Comparison of ENCODE assay signal across 1 cellular context in the genomic region with DNA sequence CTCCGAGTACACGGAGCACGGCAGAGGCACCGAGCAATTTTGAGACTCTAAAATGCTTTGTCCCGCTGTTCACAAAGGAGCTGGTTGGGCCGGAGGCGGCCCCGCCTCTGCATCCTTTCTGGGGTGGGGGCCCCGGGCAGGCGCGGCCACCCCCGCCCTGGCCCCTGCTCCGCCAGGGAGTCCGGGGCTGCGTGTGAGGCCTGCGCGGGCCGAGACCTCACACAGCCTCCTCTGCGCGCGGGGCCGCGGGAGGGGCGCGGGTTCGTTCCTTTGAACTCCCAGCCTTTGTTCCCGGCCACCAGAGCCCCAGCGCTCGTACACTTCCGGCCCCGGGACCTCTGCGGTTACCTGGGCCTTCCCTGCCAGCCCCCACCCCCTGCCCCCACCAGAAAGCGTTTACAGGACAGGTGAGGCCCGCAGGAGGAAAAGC.
A peak's percentile ranks its signal among the peaks of the same experiment; 100 is the strongest.
TF ChIP-seq lines count a peak whose summit lies in the region.

No MANE protein-coding gene starts in this region.

TF ChIP-seq in HepG2, 621 proteins besides CTCF, POLR2A, EP300 and RAD21 (continued from another document and continues in another):
- TF ChIP-seq, protein P1, sequence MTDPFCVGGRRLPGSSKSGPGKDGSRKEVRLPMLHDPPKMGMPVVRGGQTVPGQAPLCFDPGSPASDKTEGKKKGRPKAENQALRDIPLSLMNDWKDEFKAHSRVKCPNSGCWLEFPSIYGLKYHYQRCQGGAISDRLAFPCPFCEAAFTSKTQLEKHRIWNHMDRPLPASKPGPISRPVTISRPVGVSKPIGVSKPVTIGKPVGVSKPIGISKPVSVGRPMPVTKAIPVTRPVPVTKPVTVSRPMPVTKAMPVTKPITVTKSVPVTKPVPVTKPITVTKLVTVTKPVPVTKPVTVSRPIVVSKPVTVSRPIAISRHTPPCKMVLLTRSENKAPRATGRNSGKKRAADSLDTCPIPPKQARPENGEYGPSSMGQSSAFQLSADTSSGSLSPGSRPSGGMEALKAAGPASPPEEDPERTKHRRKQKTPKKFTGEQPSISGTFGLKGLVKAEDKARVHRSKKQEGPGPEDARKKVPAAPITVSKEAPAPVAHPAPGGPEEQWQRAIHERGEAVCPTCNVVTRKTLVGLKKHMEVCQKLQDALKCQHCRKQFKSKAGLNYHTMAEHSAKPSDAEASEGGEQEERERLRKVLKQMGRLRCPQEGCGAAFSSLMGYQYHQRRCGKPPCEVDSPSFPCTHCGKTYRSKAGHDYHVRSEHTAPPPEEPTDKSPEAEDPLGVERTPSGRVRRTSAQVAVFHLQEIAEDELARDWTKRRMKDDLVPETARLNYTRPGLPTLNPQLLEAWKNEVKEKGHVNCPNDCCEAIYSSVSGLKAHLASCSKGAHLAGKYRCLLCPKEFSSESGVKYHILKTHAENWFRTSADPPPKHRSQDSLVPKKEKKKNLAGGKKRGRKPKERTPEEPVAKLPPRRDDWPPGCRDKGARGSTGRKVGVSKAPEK (CRISPR knock-in tag; IDR thresholded peaks at IDR 0.05; ENCODE audit: borderline replicate concordance) = no peak; the same call in 1 of the 2 replicates
- TF ChIP-seq, protein P2, sequence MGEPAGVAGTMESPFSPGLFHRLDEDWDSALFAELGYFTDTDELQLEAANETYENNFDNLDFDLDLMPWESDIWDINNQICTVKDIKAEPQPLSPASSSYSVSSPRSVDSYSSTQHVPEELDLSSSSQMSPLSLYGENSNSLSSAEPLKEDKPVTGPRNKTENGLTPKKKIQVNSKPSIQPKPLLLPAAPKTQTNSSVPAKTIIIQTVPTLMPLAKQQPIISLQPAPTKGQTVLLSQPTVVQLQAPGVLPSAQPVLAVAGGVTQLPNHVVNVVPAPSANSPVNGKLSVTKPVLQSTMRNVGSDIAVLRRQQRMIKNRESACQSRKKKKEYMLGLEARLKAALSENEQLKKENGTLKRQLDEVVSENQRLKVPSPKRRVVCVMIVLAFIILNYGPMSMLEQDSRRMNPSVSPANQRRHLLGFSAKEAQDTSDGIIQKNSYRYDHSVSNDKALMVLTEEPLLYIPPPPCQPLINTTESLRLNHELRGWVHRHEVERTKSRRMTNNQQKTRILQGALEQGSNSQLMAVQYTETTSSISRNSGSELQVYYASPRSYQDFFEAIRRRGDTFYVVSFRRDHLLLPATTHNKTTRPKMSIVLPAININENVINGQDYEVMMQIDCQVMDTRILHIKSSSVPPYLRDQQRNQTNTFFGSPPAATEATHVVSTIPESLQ (CRISPR knock-in tag; conservative IDR thresholded peaks at IDR 0.05) = no peak
- TF ChIP-seq DPF2 (CRISPR knock-in tag; IDR thresholded peaks at IDR 0.05; ENCODE audit: borderline replicate concordance, low read depth) (peak; percentile 44; the same call in 1 of the 2 replicates), EHMT2 (IDR thresholded peaks at IDR 0.05; ENCODE audit: borderline replicate concordance, low read depth, low read length) (no peak), KLF11 (CRISPR knock-in tag; IDR thresholded peaks at IDR 0.05) (no peak), ZNF350 (CRISPR knock-in tag; IDR thresholded peaks at IDR 0.05; ENCODE audit: borderline replicate concordance, low read depth) (no peak), KLF9 (CRISPR knock-in tag; IDR thresholded peaks at IDR 0.05; ENCODE audit: low read depth) (no peak), ZNF44 (CRISPR knock-in tag; IDR thresholded peaks at IDR 0.05) (no peak), ZNF564 (CRISPR knock-in tag; IDR thresholded peaks at IDR 0.05) (peak; percentile 67; the same call in 1 of the 2 replicates), SSRP1 (CRISPR knock-in tag; IDR thresholded peaks at IDR 0.05) (no peak), ZNF430 (CRISPR knock-in tag; IDR thresholded peaks at IDR 0.05) (no peak), TGIF2 (CRISPR knock-in tag; IDR thresholded peaks at IDR 0.05) (no peak), ZNF431 (CRISPR knock-in tag; IDR thresholded peaks at IDR 0.05; ENCODE audit: borderline replicate concordance, low read depth) (no peak; the same call in 1 of the 2 replicates), RCOR2 (CRISPR knock-in tag; IDR thresholded peaks at IDR 0.05) (no peak), ZSCAN29 (CRISPR knock-in tag; conservative IDR thresholded peaks at IDR 0.05) (no peak), SNAPC2 (CRISPR knock-in tag; IDR thresholded peaks at IDR 0.05) (no peak), ZNF883 (CRISPR knock-in tag; IDR thresholded peaks at IDR 0.05; ENCODE audit: not compliant biosample characterization) (no peak), REPIN1 (CRISPR knock-in tag; IDR thresholded peaks at IDR 0.05; ENCODE audit: borderline replicate concordance, low read depth) (no peak), ZNF75D (CRISPR knock-in tag; IDR thresholded peaks at IDR 0.05; ENCODE audit: borderline replicate concordance) (no peak), RELA (CRISPR knock-in tag; IDR thresholded peaks at IDR 0.05) (no peak), ZNF207 (IDR thresholded peaks at IDR 0.05; ENCODE audit: borderline replicate concordance) (no peak), HNRNPUL1 (IDR thresholded peaks at IDR 0.05; ENCODE audit: low read depth, low read length) (no peak), HNRNPLL (IDR thresholded peaks at IDR 0.05; ENCODE audit: low read depth, low read length, poor library complexity, severe bottlenecking) (no peak), ZNF615 (CRISPR knock-in tag; IDR thresholded peaks at IDR 0.05; ENCODE audit: borderline replicate concordance) (no peak), MATR3 (CRISPR knock-in tag; IDR thresholded peaks at IDR 0.05) (no peak), HNRNPL (IDR thresholded peaks at IDR 0.05; ENCODE audit: low read depth, low read length) (no peak), ZNF124 (CRISPR knock-in tag; IDR thresholded peaks at IDR 0.05) (no peak), ZSCAN25 (CRISPR knock-in tag; IDR thresholded peaks at IDR 0.05) (no peak), HNF4A (CRISPR knock-in tag; IDR thresholded peaks at IDR 0.05) (peak; percentile 71), MAFG (CRISPR knock-in tag; IDR thresholded peaks at IDR 0.05) (no peak), ZNF577 (CRISPR knock-in tag; IDR thresholded peaks at IDR 0.05; ENCODE audit: borderline replicate concordance, low read depth) (no peak), TCF7L2 (IDR thresholded peaks at IDR 0.05; ENCODE audit: low read depth, low read length) (peak; percentile 30; the same call in 1 of the 2 replicates), ZNF33A (CRISPR knock-in tag; IDR thresholded peaks at IDR 0.05; ENCODE audit: borderline replicate concordance) (no peak), ZNF629 (CRISPR knock-in tag; conservative IDR thresholded peaks at IDR 0.05) (no peak), MEIS1 (CRISPR knock-in tag; IDR thresholded peaks at IDR 0.05; ENCODE audit: borderline replicate concordance) (no peak), REXO4 (CRISPR knock-in tag; IDR thresholded peaks at IDR 0.05; ENCODE audit: borderline replicate concordance) (no peak), ZNF460 (CRISPR knock-in tag; IDR thresholded peaks at IDR 0.05; ENCODE audit: borderline replicate concordance) (no peak), ZNF180 (CRISPR knock-in tag; IDR thresholded peaks at IDR 0.05; ENCODE audit: borderline replicate concordance, low read depth) (no peak), ISL2 (CRISPR knock-in tag; IDR thresholded peaks at IDR 0.05) (peak; percentile 57; the same call in 1 of the 2 replicates), RXRB (CRISPR knock-in tag; IDR thresholded peaks at IDR 0.05; ENCODE audit: borderline replicate concordance) (peak; percentile 65; the same call in 1 of the 2 replicates), HHEX (CRISPR knock-in tag; IDR thresholded peaks at IDR 0.05) (no peak), RARA (CRISPR knock-in tag; IDR thresholded peaks at IDR 0.05) (peak; percentile 83)
- TF ChIP-seq, protein P3, sequence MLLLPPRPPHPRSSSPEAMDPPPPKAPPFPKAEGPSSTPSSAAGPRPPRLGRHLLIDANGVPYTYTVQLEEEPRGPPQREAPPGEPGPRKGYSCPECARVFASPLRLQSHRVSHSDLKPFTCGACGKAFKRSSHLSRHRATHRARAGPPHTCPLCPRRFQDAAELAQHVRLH (CRISPR knock-in tag; IDR thresholded peaks at IDR 0.05; ENCODE audit: borderline replicate concordance, low read depth) = peak; percentile 54; the same call in 1 of the 2 replicates
- TF ChIP-seq, protein P4, sequence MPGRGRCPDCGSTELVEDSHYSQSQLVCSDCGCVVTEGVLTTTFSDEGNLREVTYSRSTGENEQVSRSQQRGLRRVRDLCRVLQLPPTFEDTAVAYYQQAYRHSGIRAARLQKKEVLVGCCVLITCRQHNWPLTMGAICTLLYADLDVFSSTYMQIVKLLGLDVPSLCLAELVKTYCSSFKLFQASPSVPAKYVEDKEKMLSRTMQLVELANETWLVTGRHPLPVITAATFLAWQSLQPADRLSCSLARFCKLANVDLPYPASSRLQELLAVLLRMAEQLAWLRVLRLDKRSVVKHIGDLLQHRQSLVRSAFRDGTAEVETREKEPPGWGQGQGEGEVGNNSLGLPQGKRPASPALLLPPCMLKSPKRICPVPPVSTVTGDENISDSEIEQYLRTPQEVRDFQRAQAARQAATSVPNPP (CRISPR knock-in tag; IDR thresholded peaks at IDR 0.05) = no peak
- TF ChIP-seq, protein P5, sequence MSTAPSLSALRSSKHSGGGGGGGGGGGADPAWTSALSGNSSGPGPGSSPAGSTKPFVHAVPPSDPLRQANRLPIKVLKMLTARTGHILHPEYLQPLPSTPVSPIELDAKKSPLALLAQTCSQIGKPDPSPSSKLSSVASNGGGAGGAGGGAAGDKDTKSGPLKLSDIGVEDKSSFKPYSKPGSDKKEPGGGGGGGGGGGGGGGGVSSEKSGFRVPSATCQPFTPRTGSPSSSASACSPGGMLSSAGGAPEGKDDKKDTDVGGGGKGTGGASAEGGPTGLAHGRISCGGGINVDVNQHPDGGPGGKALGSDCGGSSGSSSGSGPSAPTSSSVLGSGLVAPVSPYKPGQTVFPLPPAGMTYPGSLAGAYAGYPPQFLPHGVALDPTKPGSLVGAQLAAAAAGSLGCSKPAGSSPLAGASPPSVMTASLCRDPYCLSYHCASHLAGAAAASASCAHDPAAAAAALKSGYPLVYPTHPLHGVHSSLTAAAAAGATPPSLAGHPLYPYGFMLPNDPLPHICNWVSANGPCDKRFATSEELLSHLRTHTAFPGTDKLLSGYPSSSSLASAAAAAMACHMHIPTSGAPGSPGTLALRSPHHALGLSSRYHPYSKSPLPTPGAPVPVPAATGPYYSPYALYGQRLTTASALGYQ (CRISPR knock-in tag; IDR thresholded peaks at IDR 0.05) = peak; percentile 76; the same call in 1 of the 2 replicates
- TF ChIP-seq, protein P6, sequence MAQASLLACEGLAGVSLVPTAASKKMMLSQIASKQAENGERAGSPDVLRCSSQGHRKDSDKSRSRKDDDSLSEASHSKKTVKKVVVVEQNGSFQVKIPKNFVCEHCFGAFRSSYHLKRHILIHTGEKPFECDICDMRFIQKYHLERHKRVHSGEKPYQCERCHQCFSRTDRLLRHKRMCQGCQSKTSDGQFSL (CRISPR knock-in tag; IDR thresholded peaks at IDR 0.05) = no peak
- TF ChIP-seq, protein P7, sequence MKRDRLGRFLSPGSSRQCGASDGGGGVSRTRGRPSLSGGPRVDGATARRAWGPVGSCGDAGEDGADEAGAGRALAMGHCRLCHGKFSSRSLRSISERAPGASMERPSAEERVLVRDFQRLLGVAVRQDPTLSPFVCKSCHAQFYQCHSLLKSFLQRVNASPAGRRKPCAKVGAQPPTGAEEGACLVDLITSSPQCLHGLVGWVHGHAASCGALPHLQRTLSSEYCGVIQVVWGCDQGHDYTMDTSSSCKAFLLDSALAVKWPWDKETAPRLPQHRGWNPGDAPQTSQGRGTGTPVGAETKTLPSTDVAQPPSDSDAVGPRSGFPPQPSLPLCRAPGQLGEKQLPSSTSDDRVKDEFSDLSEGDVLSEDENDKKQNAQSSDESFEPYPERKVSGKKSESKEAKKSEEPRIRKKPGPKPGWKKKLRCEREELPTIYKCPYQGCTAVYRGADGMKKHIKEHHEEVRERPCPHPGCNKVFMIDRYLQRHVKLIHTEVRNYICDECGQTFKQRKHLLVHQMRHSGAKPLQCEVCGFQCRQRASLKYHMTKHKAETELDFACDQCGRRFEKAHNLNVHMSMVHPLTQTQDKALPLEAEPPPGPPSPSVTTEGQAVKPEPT (CRISPR knock-in tag; IDR thresholded peaks at IDR 0.05; ENCODE audit: low read depth) = no peak
- TF ChIP-seq, protein P8, sequence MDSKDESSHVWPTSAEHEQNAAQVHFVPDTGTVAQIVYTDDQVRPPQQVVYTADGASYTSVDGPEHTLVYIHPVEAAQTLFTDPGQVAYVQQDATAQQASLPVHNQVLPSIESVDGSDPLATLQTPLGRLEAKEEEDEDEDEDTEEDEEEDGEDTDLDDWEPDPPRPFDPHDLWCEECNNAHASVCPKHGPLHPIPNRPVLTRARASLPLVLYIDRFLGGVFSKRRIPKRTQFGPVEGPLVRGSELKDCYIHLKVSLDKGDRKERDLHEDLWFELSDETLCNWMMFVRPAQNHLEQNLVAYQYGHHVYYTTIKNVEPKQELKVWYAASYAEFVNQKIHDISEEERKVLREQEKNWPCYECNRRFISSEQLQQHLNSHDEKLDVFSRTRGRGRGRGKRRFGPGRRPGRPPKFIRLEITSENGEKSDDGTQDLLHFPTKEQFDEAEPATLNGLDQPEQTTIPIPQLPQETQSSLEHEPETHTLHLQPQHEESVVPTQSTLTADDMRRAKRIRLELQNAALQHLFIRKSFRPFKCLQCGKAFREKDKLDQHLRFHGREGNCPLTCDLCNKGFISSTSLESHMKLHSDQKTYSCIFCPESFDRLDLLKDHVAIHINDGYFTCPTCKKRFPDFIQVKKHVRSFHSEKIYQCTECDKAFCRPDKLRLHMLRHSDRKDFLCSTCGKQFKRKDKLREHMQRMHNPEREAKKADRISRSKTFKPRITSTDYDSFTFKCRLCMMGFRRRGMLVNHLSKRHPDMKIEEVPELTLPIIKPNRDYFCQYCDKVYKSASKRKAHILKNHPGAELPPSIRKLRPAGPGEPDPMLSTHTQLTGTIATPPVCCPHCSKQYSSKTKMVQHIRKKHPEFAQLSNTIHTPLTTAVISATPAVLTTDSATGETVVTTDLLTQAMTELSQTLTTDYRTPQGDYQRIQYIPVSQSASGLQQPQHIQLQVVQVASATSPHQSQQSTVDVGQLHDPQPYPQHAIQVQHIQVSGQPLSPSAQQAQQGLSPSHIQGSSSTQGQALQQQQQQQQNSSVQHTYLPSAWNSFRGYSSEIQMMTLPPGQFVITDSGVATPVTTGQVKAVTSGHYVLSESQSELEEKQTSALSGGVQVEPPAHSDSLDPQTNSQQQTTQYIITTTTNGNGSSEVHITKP (CRISPR knock-in tag; IDR thresholded peaks at IDR 0.05; ENCODE audit: low read depth) = 0 out of 2 replicates have a peak, but pooled peaks have one; percentile 25
- TF ChIP-seq, protein P9, sequence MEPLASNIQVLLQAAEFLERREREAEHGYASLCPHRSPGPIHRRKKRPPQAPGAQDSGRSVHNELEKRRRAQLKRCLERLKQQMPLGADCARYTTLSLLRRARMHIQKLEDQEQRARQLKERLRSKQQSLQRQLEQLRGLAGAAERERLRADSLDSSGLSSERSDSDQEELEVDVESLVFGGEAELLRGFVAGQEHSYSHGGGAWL (CRISPR knock-in tag; IDR thresholded peaks at IDR 0.05) = peak; percentile 46; the same call in 1 of the 2 replicates
- TF ChIP-seq, protein P10, sequence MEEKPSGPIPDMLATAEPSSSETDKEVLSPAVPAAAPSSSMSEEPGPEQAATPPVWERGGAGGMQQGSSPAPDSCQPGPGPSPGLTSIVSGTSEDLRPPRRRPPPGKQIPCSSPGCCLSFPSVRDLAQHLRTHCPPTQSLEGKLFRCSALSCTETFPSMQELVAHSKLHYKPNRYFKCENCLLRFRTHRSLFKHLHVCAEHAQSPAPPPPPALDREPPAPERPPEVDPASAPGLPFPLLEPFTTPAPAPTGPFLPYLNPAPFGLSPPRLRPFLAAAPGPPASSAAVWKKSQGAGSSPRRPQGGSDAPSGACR (CRISPR knock-in tag; IDR thresholded peaks at IDR 0.05) = no peak
- TF ChIP-seq, protein P11, sequence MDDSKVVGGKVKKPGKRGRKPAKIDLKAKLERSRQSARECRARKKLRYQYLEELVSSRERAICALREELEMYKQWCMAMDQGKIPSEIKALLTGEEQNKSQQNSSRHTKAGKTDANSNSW (CRISPR knock-in tag; IDR thresholded peaks at IDR 0.05; ENCODE audit: borderline replicate concordance) = no peak
